In the genomic region with DNA sequence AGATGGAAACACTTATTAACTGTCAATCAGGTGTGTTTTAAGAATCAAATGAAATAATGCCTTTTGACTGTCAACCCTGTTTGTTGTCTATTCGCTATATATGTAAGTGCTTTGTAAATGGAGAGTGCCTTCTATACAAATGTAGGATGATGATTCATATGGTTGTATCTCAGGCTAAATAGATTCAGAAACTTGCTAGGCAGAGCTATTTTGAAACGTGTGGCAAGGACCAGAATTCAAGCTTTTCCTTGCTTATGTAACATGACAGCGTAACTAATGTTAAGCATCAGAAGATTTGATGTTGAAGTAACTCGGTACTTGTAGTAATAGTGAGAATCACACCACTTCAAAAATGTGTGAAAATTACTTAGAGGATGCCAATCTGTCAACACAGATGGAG, we compare ENCODE assay signal across 19 cellular contexts. TPM values are rescaled to one million over a fixed set of nuclear protein-coding genes. Genes with fewer than 3 reads are reported as not detected.
DNase-seq lines count a peak whose midpoint lies in the region; ATAC-seq, FAIRE-seq and TF ChIP-seq lines count a peak whose summit lies in the region.
"Had no signal": no experiment of that assay in that cellular context is flagged by ENCODE, and none has a peak within 500 bp of the region (broad histone marks: within the 10 kb centered on the region; RNA-seq: fewer than 3 reads in every experiment).

No MANE protein-coding gene starts in this region.

- ATAC-seq in activated B cell treated with CpG ODN at 0.5 μM for 24 hours (ENCODE audit: low read depth) = no peak
- ATAC-seq: naive thymus-derived CD8-positive, alpha-beta T cell had no signal

- H2AFZ ChIP-seq in smooth muscle cell (ENCODE audit: low read depth) = no peak overlapping the region

- H3K27ac Mint-ChIP-seq in activated B cell treated with CpG ODN at 0.5 μM for 24 hours = no peak overlapping the region
- H3K27ac Mint-ChIP-seq: activated naive CD4-positive, alpha-beta T cell treated with anti-CD3 and anti-CD28 coated beads, Interleukin-2, amount 50 U/mL, for 72 hours had no signal

- H3K4me3 Mint-ChIP-seq in activated B cell treated with CpG ODN at 0.5 μM for 24 hours = peak overlapping the region; percentile 1

- CTCF ChIA-PET in activated B cell treated with CpG ODN at 0.5 μM for 24 hours (lab: Charles Lee) = no interaction called here

- TF ChIP-seq CTCF in activated B cell treated with CpG ODN at 0.5 μM for 24 hours (IDR thresholded peaks at IDR 0.05) (no peak), smooth muscle cell (IDR thresholded peaks at IDR 0.05; ENCODE audit: borderline replicate concordance, insufficient read depth, poor library complexity, severe bottlenecking) (no peak)

- H3K27me3 Mint-ChIP-seq in activated B cell treated with CpG ODN at 0.5 μM for 24 hours = no peaks in the 10 kb centered on the region
- H3K27me3 Mint-ChIP-seq: naive thymus-derived CD8-positive, alpha-beta T cell had no signal

- H3K36me3 ChIP-seq in smooth muscle cell (ENCODE audit: low read depth) (peaks cover 9% of the 10 kb centered on the region), MG63 (peaks cover 7% of the 10 kb centered on the region; the same call in 1 of the 2 replicates)
- H3K36me3 ChIP-seq: transverse colon had no signal

- H3K4me2 ChIP-seq in smooth muscle cell = peak overlapping the region; percentile 97

- H3K36me3 Mint-ChIP-seq in activated B cell treated with CpG ODN at 0.5 μM for 24 hours (ENCODE audit: low read depth) = peaks cover 43% of the 10 kb centered on the region

- H3F3A ChIP-seq in smooth muscle cell (ENCODE audit: low read depth) = no peaks in the 10 kb centered on the region

- intact Hi-C loops in activated B cell treated with CpG ODN at 0.5 μM for 24 hours (cut with micrococcal nuclease) = no loop called here

- POLR2A ChIA-PET in activated B cell treated with CpG ODN at 0.5 μM for 24 hours (lab: Charles Lee) = no interaction called here

- peak; percentile 24 for DNase-seq in DMS 273 (lab: John Stamatoyannopoulos, UW; ENCODE audit: unreplicated experiment)
- no peak for DNase-seq in DMS 273 treated with DMSO at 0.1 percent for 48 hours (lab: John Stamatoyannopoulos, UW)
- no peak for DNase-seq in activated B cell treated with CpG ODN at 0.5 μM for 24 hours
- DNase-seq in glomerular visceral epithelial cell (ENCODE audit: extremely low spot score) = peak; percentile 13
- no peak for DNase-seq in smooth muscle cell (lab: John Stamatoyannopoulos, UW; ENCODE audit: unreplicated experiment)
- no peak for DNase-seq in MG63
- DNase-seq in NK-92 treated with Interleukin-12 subunit alpha and Interleukin-12 subunit beta, amount 100 ng/mL, for 24 hours (lab: John Stamatoyannopoulos, UW) = no peak
- no peak for DNase-seq in HTR-8/SVneo (ENCODE audit: insufficient read length, low spot score)
- DNase-seq: DMS153; H7; naive thymus-derived CD8-positive, alpha-beta T cell; NCI-H1092; NCI-H510A treated with DMSO at 0.1 percent for 48 hours; SHP77 treated with DMSO at 0.1 percent for 48 hours; small intestine; transverse colon had no signal

- no peak overlapping the region for H3K9ac ChIP-seq in smooth muscle cell (ENCODE audit: low read depth)

- H3K9me3 Mint-ChIP-seq in activated B cell treated with CpG ODN at 0.5 μM for 24 hours = no peaks in the 10 kb centered on the region
- H3K9me3 Mint-ChIP-seq: activated naive CD4-positive, alpha-beta T cell treated with anti-CD3 and anti-CD28 coated beads, Interleukin-2, amount 50 U/mL, for 72 hours; naive thymus-derived CD8-positive, alpha-beta T cell had no signal

- no peak for FAIRE-seq in HTR-8/SVneo (lab: Jason Lieb, UNC)
- FAIRE-seq: colon had no signal

- peaks cover 57% of the 10 kb centered on the region for H4K20me1 ChIP-seq in smooth muscle cell (ENCODE audit: low read depth)

- H3K4me3 ChIP-seq in smooth muscle cell (peak overlapping the region; percentile 84), MG63 (no peak overlapping the region)
- H3K4me3 ChIP-seq: transverse colon had no signal

- WGBS in smooth muscle cell (ENCODE audit: low lambda C conversion rate) = 50% methylated on average over 4 of the region's 4 CpGs

- H3K27ac ChIP-seq in smooth muscle cell (ENCODE audit: low read depth) = peak overlapping the region; percentile 41
- H3K27ac ChIP-seq: 22Rv1, transverse colon had no signal

- no peaks in the 10 kb centered on the region for H3K27me3 ChIP-seq in smooth muscle cell (ENCODE audit: low read depth)
- no peaks in the 10 kb centered on the region for H3K27me3 ChIP-seq in MG63
- H3K27me3 ChIP-seq: transverse colon had no signal

- H3K9me3 ChIP-seq in smooth muscle cell (replicated peaks; ENCODE audit: low read depth) (no peaks in the 10 kb centered on the region), MG63 (no peaks in the 10 kb centered on the region)
- H3K9me3 ChIP-seq: transverse colon had no signal

- H3K4me1 Mint-ChIP-seq in activated B cell treated with CpG ODN at 0.5 μM for 24 hours = peaks cover 43% of the 10 kb centered on the region

- H3K79me2 ChIP-seq in smooth muscle cell (ENCODE audit: low read depth) = peaks cover 62% of the 10 kb centered on the region

- H3K4me1 ChIP-seq in smooth muscle cell (ENCODE audit: low read depth) = peaks cover 14% of the 10 kb centered on the region

RNA-seq across cellular contexts. Expression of a gene that starts 3.4 kb away (rescaled TPM):
- 17.1 and 18.4 TPM in 2 replicates for total RNA-seq in activated B cell treated with CpG ODN at 0.5 μM for 24 hours
- total RNA-seq in smooth muscle cell = 56.4 and 77.5 TPM in 2 replicates
- polyA plus RNA-seq in smooth muscle cell = 16.5 and 20.7 TPM in 2 replicates
- total RNA-seq in MG63 (2014; rRNA removed; shearing (Covaris generic); ENCODE audit: low replicate concordance) = 3.5 and 5.8 TPM in 2 replicates

Comparison
In these comparisons a context has a peak if more than half of its experiments do, and no peak if none do; other contexts are left out.
1. DNase-seq: peak in DMS 273 (single experiment) and glomerular visceral epithelial cell (single experiment); none in DMS 273 treated with DMSO at 0.1 percent for 48 hours (single experiment), activated B cell treated with CpG ODN at 0.5 μM for 24 hours (single experiment), smooth muscle cell (single experiment), MG63 (single experiment), NK-92 treated with Interleukin-12 subunit alpha and Interleukin-12 subunit beta, amount 100 ng/mL, for 24 hours (single experiment) and HTR-8/SVneo (single experiment).